Comparison of ENCODE assay signal across 31 cellular contexts in the genomic region with DNA sequence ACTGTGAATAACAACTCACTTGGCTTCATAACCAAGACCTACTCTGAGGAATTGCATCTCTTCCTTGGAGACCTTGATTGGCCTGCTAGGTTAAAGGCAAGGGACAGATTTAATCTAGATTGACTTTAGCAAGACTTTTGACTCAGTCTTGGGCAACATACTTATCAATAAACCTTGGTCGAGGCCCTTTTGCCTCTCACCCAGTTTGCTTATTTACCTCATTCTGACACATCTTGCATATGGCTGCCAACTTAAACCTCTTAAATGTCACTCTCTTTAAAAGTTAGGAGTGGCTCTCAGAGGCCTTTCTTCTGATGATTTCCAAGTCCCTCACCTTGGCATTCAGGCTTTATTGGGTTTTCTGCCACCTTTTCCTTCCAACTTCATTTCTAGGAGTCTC.
"Had no signal": no experiment of that assay in that cellular context is flagged by ENCODE, and none has a peak within 500 bp of the region (broad histone marks: within the 10 kb centered on the region; RNA-seq: fewer than 3 reads in every experiment).

No MANE protein-coding gene starts in this region.

- H3K4me3 ChIP-seq: Peyer's patch, SJSA1 had no signal

- ATAC-seq: activated naive CD8-positive, alpha-beta T cell treated with anti-CD3 and anti-CD28 coated beads, Interleukin-2, amount 50 U/mL, for 24 hours had no signal

- H3K27ac ChIP-seq: KMS-11, Peyer's patch, SJSA1 had no signal

- H3K27ac Mint-ChIP-seq: activated B cell treated with CpG ODN at 0.5 μM for 24 hours; activated CD4-positive, alpha-beta memory T cell treated with anti-CD3 and anti-CD28 coated beads for 36 hours; activated naive CD4-positive, alpha-beta T cell treated with anti-CD3 and anti-CD28 coated beads, Interleukin-2, amount 10 ng/mL, durations not matched to agents 7 days and 5 days; activated naive CD8-positive, alpha-beta T cell; activated naive CD8-positive, alpha-beta T cell treated with anti-CD3 and anti-CD28 coated beads, Interleukin-2, amount 50 U/mL, for 24 hours; brain had no signal

- H3K4me3 Mint-ChIP-seq: activated B cell treated with CpG ODN at 0.5 μM for 24 hours; activated CD4-positive, alpha-beta memory T cell treated with anti-CD3 and anti-CD28 coated beads for 36 hours; activated naive CD4-positive, alpha-beta T cell treated with anti-CD3 and anti-CD28 coated beads, Interleukin-2, amount 10 ng/mL, durations not matched to agents 7 days and 5 days; activated naive CD8-positive, alpha-beta T cell; activated naive CD8-positive, alpha-beta T cell treated with anti-CD3 and anti-CD28 coated beads, Interleukin-2, amount 50 U/mL, for 24 hours; brain had no signal

- H3K4me1 ChIP-seq: Peyer's patch had no signal

- H3K36me3 ChIP-seq: Peyer's patch, SJSA1 had no signal

- DNase-seq: activated B cell treated with CpG ODN at 0.5 μM for 24 hours; activated CD4-positive, alpha-beta memory T cell treated with anti-CD3 and anti-CD28 coated beads for 36 hours; activated CD4-positive, alpha-beta T cell treated with anti-CD3 and anti-CD28 coated beads for 4 hours; activated CD4-positive, alpha-beta T cell treated with anti-CD3 and anti-CD28 coated beads, Interleukin-2, amount 50 U/mL, for 1 hour; activated CD4-positive, CD25-positive, alpha-beta regulatory T cell treated with anti-CD3 and anti-CD28 coated beads, Interleukin-2, amount 50 U/mL, for 72 hours; activated CD8-positive, alpha-beta memory T cell treated with anti-CD3 and anti-CD28 coated beads, Interleukin-2, amount 50 U/mL, for 4 hours; activated effector memory CD4-positive, alpha-beta T cell treated with Interleukin-2 at 50 U/mL for 16 hours; activated naive CD4-positive, alpha-beta T cell treated with anti-CD3 and anti-CD28 coated beads, Interleukin-2, amount 10 ng/mL, durations not matched to agents 7 days and 5 days; activated naive CD8-positive, alpha-beta T cell treated with anti-CD3 and anti-CD28 coated beads, Interleukin-2, amount 50 U/mL, for 24 hours; activated T-cell treated with anti-CD3 and anti-CD28 coated beads for 4 hours; activated T-cell treated with anti-CD3 and anti-CD28 coated beads, Interleukin-2, amount 50 U/mL, for 48 hours; anterior cingulate cortex; caudate nucleus; NCI-H1105 treated with DMSO at 0.1 percent for 48 hours; NCI-H1436; NCI-H1694; NCI-H1930; NCI-H2081 treated with DMSO at 0.1 percent for 48 hours; NCI-H345; NCI-H524 treated with DMSO at 0.1 percent for 48 hours; Peyer's patch; RPMI8226; SHP77 treated with DMSO at 0.1 percent for 48 hours; SK-N-SH; T-helper 1 cell; T-helper 2 cell; T-helper 9 cell had no signal

- H3K36me3 Mint-ChIP-seq: activated CD4-positive, alpha-beta memory T cell treated with anti-CD3 and anti-CD28 coated beads for 36 hours; activated naive CD4-positive, alpha-beta T cell treated with anti-CD3 and anti-CD28 coated beads, Interleukin-2, amount 10 ng/mL, durations not matched to agents 7 days and 5 days; activated naive CD8-positive, alpha-beta T cell; brain had no signal

- H3K9me2 ChIP-seq: SK-N-SH had no signal

- H3K4me1 Mint-ChIP-seq: activated B cell treated with CpG ODN at 0.5 μM for 24 hours; activated naive CD4-positive, alpha-beta T cell treated with anti-CD3 and anti-CD28 coated beads, Interleukin-2, amount 10 ng/mL, durations not matched to agents 7 days and 5 days; activated naive CD8-positive, alpha-beta T cell treated with anti-CD3 and anti-CD28 coated beads, Interleukin-2, amount 50 U/mL, for 24 hours had no signal

- H3K9ac ChIP-seq: KMS-11, SK-N-SH had no signal

- H3K27me3 ChIP-seq: Peyer's patch, SJSA1 had no signal

- H3K9me3 ChIP-seq: Peyer's patch, SJSA1, SK-N-SH had no signal

- H3K9me3 Mint-ChIP-seq: activated B cell treated with CpG ODN at 0.5 μM for 24 hours; activated CD4-positive, alpha-beta memory T cell treated with anti-CD3 and anti-CD28 coated beads for 36 hours; activated naive CD4-positive, alpha-beta T cell treated with anti-CD3 and anti-CD28 coated beads, Interleukin-2, amount 10 ng/mL, durations not matched to agents 7 days and 5 days; activated naive CD8-positive, alpha-beta T cell treated with anti-CD3 and anti-CD28 coated beads, Interleukin-2, amount 50 U/mL, for 24 hours had no signal

- H3K4me2 ChIP-seq: KMS-11, SK-N-SH had no signal
